ENCODE assay signal across 8 cellular contexts in the genomic region with DNA sequence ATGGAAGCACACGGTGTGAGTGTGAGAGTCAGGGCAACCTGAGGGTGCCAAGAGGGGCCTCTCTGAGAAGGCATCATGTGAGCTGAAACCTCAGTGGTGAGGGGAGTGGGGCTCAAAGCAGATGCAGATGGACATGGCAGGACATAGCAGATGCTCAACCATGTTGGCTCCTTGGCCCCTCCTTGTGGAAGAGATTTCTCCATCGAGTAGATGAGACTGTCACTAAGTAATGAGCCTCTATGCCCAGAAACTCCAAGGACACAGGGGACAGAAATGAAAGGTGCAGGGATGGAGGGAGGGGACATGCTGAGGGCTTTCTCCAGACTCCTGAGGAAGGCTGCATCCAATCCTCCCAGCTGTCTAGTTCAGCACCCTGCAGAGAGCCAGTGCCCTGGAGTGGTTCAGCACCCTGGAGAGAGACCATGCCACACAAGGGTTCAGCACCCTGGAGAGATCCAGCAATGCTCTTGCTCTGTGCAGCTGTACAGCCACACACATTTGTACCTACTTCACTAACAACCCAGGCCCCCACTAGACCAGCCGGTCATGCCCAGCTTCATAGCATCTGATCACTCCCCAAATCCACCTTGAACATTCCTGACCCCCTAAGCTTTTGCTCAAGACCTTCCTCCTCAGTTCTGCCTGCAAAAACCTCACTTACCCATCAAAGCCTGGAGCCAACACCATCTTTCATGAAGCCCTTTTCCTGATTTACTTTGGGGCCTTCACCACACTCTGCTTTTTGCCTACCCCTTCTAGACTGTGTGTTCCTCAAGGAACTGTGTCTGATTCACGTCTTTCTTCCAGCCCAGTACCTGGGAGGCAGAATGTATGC.
DNase-seq lines count a peak whose midpoint lies in the region; ATAC-seq, FAIRE-seq and TF ChIP-seq lines count a peak whose summit lies in the region.

No MANE protein-coding gene starts in this region.

- DNase-seq in EL (peak; percentile 32), Kasumi-1 (lab: John Stamatoyannopoulos, UW) (peak; percentile 63 to 65), cardiac muscle cell (ENCODE audit: low read depth in 1 of 2, low spot score in 1 of 2) (peak; percentile 82 to 94), small intestine (peak; percentile 39), chondrocyte (ENCODE audit: low spot score) (no peak)
- DNase-seq in activated CD8-positive, alpha-beta T cell treated with anti-CD3 and anti-CD28 coated beads for 36 hours = peak; percentile 65

- H3K4me3 ChIP-seq in cardiac muscle cell (no peak overlapping the region), small intestine (ENCODE audit: low read depth in 1 of 2, low read length in 2 of 2) (no peak overlapping the region)

- peak; percentile 55 for ATAC-seq in activated CD8-positive, alpha-beta T cell treated with anti-CD3 and anti-CD28 coated beads for 36 hours
- ATAC-seq in HG03139 (IDR thresholded peaks at IDR 0.05; ENCODE audit: unreplicated experiment) (no peak), HG03457 (IDR thresholded peaks at IDR 0.05; ENCODE audit: unreplicated experiment) (no peak)

- no peak for TF ChIP-seq CTCF in activated CD8-positive, alpha-beta T cell treated with anti-CD3 and anti-CD28 coated beads for 36 hours (IDR thresholded peaks at IDR 0.05)
- no peak for TF ChIP-seq CTCF in cardiac muscle cell (IDR thresholded peaks at IDR 0.05; ENCODE audit: low read depth, low read length)
- no peak for TF ChIP-seq CTCF in chondrocyte (IDR thresholded peaks at IDR 0.05)

- no peaks in the 10 kb centered on the region for H3K36me3 ChIP-seq in cardiac muscle cell
- no peaks in the 10 kb centered on the region for H3K36me3 ChIP-seq in small intestine (ENCODE audit: control insufficient read depth in 2 of 2, insufficient read depth in 2 of 2, low read length in 2 of 2)

- no peak overlapping the region for H3K27ac Mint-ChIP-seq in activated CD8-positive, alpha-beta T cell treated with anti-CD3 and anti-CD28 coated beads for 36 hours
- no peak overlapping the region for H3K27ac Mint-ChIP-seq in chondrocyte (ENCODE audit: unreplicated experiment)

- no peak overlapping the region for H3K4me3 Mint-ChIP-seq in activated CD8-positive, alpha-beta T cell treated with anti-CD3 and anti-CD28 coated beads for 36 hours
- H3K4me3 Mint-ChIP-seq in chondrocyte (ENCODE audit: unreplicated experiment) = no peak overlapping the region

- 60 to 70% (median 69%) methylated on average over 4 of the region's 4 CpGs for WGBS in small intestine, 3 donors

- no peak overlapping the region for H3K27ac ChIP-seq in cardiac muscle cell
- H3K27ac ChIP-seq in small intestine (ENCODE audit: low read depth in 1 of 2, low read length in 1 of 2) = no peak overlapping the region

- POLR2A ChIA-PET in activated CD8-positive, alpha-beta T cell treated with anti-CD3 and anti-CD28 coated beads for 36 hours (lab: Charles Lee) = no interaction called here

- H3K9me3 Mint-ChIP-seq in activated CD8-positive, alpha-beta T cell treated with anti-CD3 and anti-CD28 coated beads for 36 hours = no peaks in the 10 kb centered on the region
- H3K9me3 Mint-ChIP-seq in chondrocyte (ENCODE audit: low read depth) = no peaks in the 10 kb centered on the region

- peaks cover 5% of the 10 kb centered on the region for H3K27me3 Mint-ChIP-seq in activated CD8-positive, alpha-beta T cell treated with anti-CD3 and anti-CD28 coated beads for 36 hours
- peaks cover 12% of the 10 kb centered on the region for H3K27me3 Mint-ChIP-seq in chondrocyte (ENCODE audit: low read depth)

- no peak for FAIRE-seq in small intestine (lab: Jason Lieb, UNC)

- H3K4me1 ChIP-seq in cardiac muscle cell (ENCODE audit: low read depth) (no peaks in the 10 kb centered on the region), small intestine (ENCODE audit: control insufficient read depth in 2 of 2, insufficient read depth in 1 of 2, low read depth in 1 of 2, low read length in 1 of 2) (no peaks in the 10 kb centered on the region)

- no peaks in the 10 kb centered on the region for H3K36me3 Mint-ChIP-seq in activated CD8-positive, alpha-beta T cell treated with anti-CD3 and anti-CD28 coated beads for 36 hours (ENCODE audit: low read depth)
- H3K36me3 Mint-ChIP-seq in chondrocyte (ENCODE audit: low read depth) = no peaks in the 10 kb centered on the region

- CTCF ChIA-PET in activated CD8-positive, alpha-beta T cell treated with anti-CD3 and anti-CD28 coated beads for 36 hours (lab: Charles Lee) = no interaction called here

- intact Hi-C loops in activated CD8-positive, alpha-beta T cell treated with anti-CD3 and anti-CD28 coated beads for 36 hours (cut with micrococcal nuclease) = no loop called here

- no peaks in the 10 kb centered on the region for H3K4me1 Mint-ChIP-seq in activated CD8-positive, alpha-beta T cell treated with anti-CD3 and anti-CD28 coated beads for 36 hours (ENCODE audit: low read depth)
- no peaks in the 10 kb centered on the region for H3K4me1 Mint-ChIP-seq in chondrocyte (ENCODE audit: low read depth)

- H3K27me3 ChIP-seq in cardiac muscle cell (peaks cover 4% of the 10 kb centered on the region), small intestine (ENCODE audit: control insufficient read depth in 2 of 2, insufficient read depth in 2 of 2, low read length in 2 of 2) (no peaks in the 10 kb centered on the region)

- no peaks in the 10 kb centered on the region for H3K9me3 ChIP-seq in cardiac muscle cell (ENCODE audit: low read depth)
- H3K9me3 ChIP-seq in small intestine (ENCODE audit: control insufficient read depth, low read depth) = no peaks in the 10 kb centered on the region
